6 cellular contexts compared by ENCODE assay signal in genomic region chr6:170564936-170565530, GRCh38.
"Had no signal": no experiment of that assay in that cellular context is flagged by ENCODE, and none has a peak within 500 bp of the region (broad histone marks: within the 10 kb centered on the region; RNA-seq: fewer than 3 reads in every experiment).

No MANE protein-coding gene starts in this region.

- H3K9me3 Mint-ChIP-seq: IgD-negative memory B cell had no signal

- DNase-seq: IMR-90, KBM-7, KG1 had no signal

- H3K4me3 Mint-ChIP-seq: IgD-negative memory B cell had no signal

- H3K27me3 Mint-ChIP-seq: IgD-negative memory B cell had no signal

- H3K4me3 ChIP-seq: K562 had no signal

- H3K27ac Mint-ChIP-seq: IgD-negative memory B cell had no signal

- ATAC-seq: HepG2, K562 had no signal
